8 cellular contexts compared by ENCODE assay signal in the genomic region with DNA sequence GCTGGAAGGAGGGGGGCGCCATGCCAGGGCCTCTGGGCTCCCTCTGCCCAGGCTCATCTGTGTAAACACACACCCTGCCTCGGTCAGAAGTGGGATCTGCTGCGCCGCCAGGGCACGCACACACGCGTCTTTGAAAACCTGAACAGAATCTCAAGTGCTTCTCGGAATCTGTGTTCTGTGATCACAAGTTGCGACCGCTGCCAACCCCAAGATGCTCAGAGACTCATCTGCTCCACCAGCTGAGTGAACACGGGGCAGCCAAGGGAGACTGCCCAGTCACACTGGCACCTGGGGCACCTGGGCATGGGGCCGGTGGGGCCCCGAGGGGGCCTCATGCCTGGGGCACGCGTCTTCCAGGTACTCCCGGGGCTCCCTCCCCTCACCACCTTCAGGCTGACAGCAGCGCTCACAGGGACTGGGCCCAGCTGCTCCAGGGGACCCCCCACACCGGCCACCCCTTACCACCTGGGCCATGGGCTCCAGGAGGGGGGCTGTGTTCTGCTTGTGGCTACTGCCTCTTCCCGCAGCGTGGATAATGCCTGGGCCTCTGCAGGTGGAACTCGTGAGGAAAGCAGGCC. TPM values are rescaled to one million over a fixed set of nuclear protein-coding genes. Genes with fewer than 3 reads are reported as not detected.
DNase-seq lines count a peak whose midpoint lies in the region; FAIRE-seq and TF ChIP-seq lines count a peak whose summit lies in the region.

No MANE protein-coding gene starts in this region.

- H3K27me3 ChIP-seq in adrenal gland, result no peaks in the 10 kb centered on the region
- H3K27me3 ChIP-seq in mesenchymal stem cell (ENCODE audit: control insufficient read depth in 1 of 2, insufficient read depth in 1 of 2, low read length in 2 of 2), result no peaks in the 10 kb centered on the region
- H3K27me3 ChIP-seq in tibial artery, result no peaks in the 10 kb centered on the region
- no peaks in the 10 kb centered on the region for H3K27me3 ChIP-seq in GM23248 (replicated peaks; ENCODE audit: insufficient read depth)

- H3K4me1 ChIP-seq in adrenal gland (replicated peaks in 1 of 2) (peaks cover 0 to 15% of the 10 kb centered on the region in 2 donors), mesenchymal stem cell (ENCODE audit: control insufficient read depth, insufficient read depth, low read depth, low read length) (no peaks in the 10 kb centered on the region), tibial artery (peaks cover 19 to 31% (median 24%) of the 10 kb centered on the region in 4 donors), GM23248 (ENCODE audit: insufficient read depth) (peaks cover 16% of the 10 kb centered on the region)

- H3K9ac ChIP-seq in mesenchymal stem cell (ENCODE audit: low read length) (peak overlapping the region; percentile 87), GM23248 (no peak overlapping the region)

- H2BK15ac ChIP-seq in mesenchymal stem cell (ENCODE audit: low read depth, poor library complexity, severe bottlenecking), result no peak overlapping the region

- no peak overlapping the region for H2AK5ac ChIP-seq in mesenchymal stem cell (ENCODE audit: low read length, severe bottlenecking)

- H4K91ac ChIP-seq in mesenchymal stem cell (ENCODE audit: low read length), result no peak overlapping the region

- H2BK12ac ChIP-seq in mesenchymal stem cell (ENCODE audit: low read length in 2 of 2), result no peak overlapping the region

- intact Hi-C loops in adrenal gland (cut with DNase I) (loop anchor here (2.0 to 5.0 kb wide), 2 partner anchors 136 to 137 kb away; no protein-coding TSS in a partner anchor), tibial artery (cut with DNase I; ENCODE audit: low total_unique reads) (loop anchor here (2.0 kb wide), 1 partner anchor 137 kb away; no protein-coding TSS in a partner anchor)

- in situ Hi-C loops in GM23248 (cut with MboI), result loop anchor here (25.0 kb wide), 1 partner anchor 746 kb away; a partner anchor contains a TSS

- H3K4me2 ChIP-seq in mesenchymal stem cell (ENCODE audit: low read length, poor library complexity, severe bottlenecking) (no peak overlapping the region), GM23248 (ENCODE audit: unreplicated experiment) (no peak overlapping the region)

- TF ChIP-seq CTCF in adrenal gland (IDR thresholded peaks at IDR 0.05) (peak in 1 of 6 experiments; percentile 35), tibial artery (IDR thresholded peaks at IDR 0.05) (no peak)

- no peak for TF ChIP-seq POLR2A in adrenal gland (IDR thresholded peaks at IDR 0.05)

- DNase-seq in activated T-cell treated with anti-CD3 and anti-CD28 coated beads, Interleukin-2, amount 50 U/mL, for 1 hour, result peak; percentile 23
- DNase-seq in activated T-cell treated with anti-CD3 and anti-CD28 coated beads for 4 hours (no peak), adrenal gland (no peak), mesenchymal stem cell (no peak), tibial artery (no peak), GM23248 (no peak), COLO668 (lab: John Stamatoyannopoulos, UW; ENCODE audit: unreplicated experiment) (no peak), urothelium cell line (ENCODE audit: low spot score) (no peak)

- no peak overlapping the region for H4K8ac ChIP-seq in mesenchymal stem cell (ENCODE audit: low read length)

- H2BK120ac ChIP-seq in mesenchymal stem cell (ENCODE audit: low read depth, low read length), result peak overlapping the region; percentile 13

- 79 to 85% (median 84%) methylated on average over 11 to 21 of the region's 21 CpGs; no CpG with 5 or more reads in 1 of the 4 donors for WGBS in adrenal gland, 4 donors
- 87% methylated on average over 21 of the region's 21 CpGs for WGBS in mesenchymal stem cell
- WGBS in GM23248 (ENCODE audit: low coverage in 1 of 2, low lambda C conversion rate in 2 of 2, missing lambda C conversion rate in 2 of 2), 2 experiments, result 79 to 82% methylated on average over 17 to 21 of the region's 21 CpGs

- no peak overlapping the region for H2AFZ ChIP-seq in mesenchymal stem cell (ENCODE audit: low read depth, low read length)
- H2AFZ ChIP-seq in GM23248, result no peak overlapping the region

- H3K18ac ChIP-seq in mesenchymal stem cell (ENCODE audit: low read depth in 1 of 2, low read length in 2 of 2), result no peak overlapping the region

- H3K9me3 ChIP-seq in adrenal gland (replicated peaks in 1 of 3) (no peaks in the 10 kb centered on the region), mesenchymal stem cell (ENCODE audit: control insufficient read depth, low read length) (no peaks in the 10 kb centered on the region), tibial artery (no peaks in the 10 kb centered on the region), GM23248 (ENCODE audit: low read depth) (no peaks in the 10 kb centered on the region)

- peaks cover 12% of the 10 kb centered on the region; the same call in 1 of the 2 replicates for H3F3A ChIP-seq in GM23248 (ENCODE audit: insufficient read depth)

- H3K9me2 ChIP-seq in GM23248 (ENCODE audit: insufficient read depth), result no peaks in the 10 kb centered on the region

- no peak for FAIRE-seq in urothelium cell line (lab: Jason Lieb, UNC)

- no peak overlapping the region for H3K23ac ChIP-seq in mesenchymal stem cell (ENCODE audit: low read length in 2 of 2)

- no peak overlapping the region for H3K14ac ChIP-seq in mesenchymal stem cell (ENCODE audit: low read length in 2 of 2)

- no peak overlapping the region for H2BK5ac ChIP-seq in mesenchymal stem cell (ENCODE audit: low read depth, low read length, poor library complexity, severe bottlenecking)

- peaks cover 0 to 27% of the 10 kb centered on the region in 2 donors for H3K36me3 ChIP-seq in adrenal gland (replicated peaks in 1 of 2)
- peaks cover 40 to 62% of the 10 kb centered on the region in 2 experiments for H3K36me3 ChIP-seq in mesenchymal stem cell (ENCODE audit: control insufficient read depth in 1 of 2, insufficient read depth in 2 of 2, low read depth in 1 of 2, low read length in 2 of 2)
- H3K36me3 ChIP-seq in tibial artery, result peaks cover 6 to 37% (median 24%) of the 10 kb centered on the region in 3 donors
- H3K36me3 ChIP-seq in GM23248 (ENCODE audit: low read depth), result no peaks in the 10 kb centered on the region

- H3K79me2 ChIP-seq in GM23248 (ENCODE audit: insufficient read depth), result no peaks in the 10 kb centered on the region

- peak overlapping the region in 3 of 5 donors; percentile 16 to 80 (median 73) for H3K27ac ChIP-seq in adrenal gland
- no peak overlapping the region for H3K27ac ChIP-seq in mesenchymal stem cell (ENCODE audit: low read length, poor library complexity, severe bottlenecking)
- H3K27ac ChIP-seq in tibial artery, result peak overlapping the region; percentile 82 to 86
- H3K27ac ChIP-seq in GM23248, result no peak overlapping the region

- H3K4ac ChIP-seq in mesenchymal stem cell (ENCODE audit: low read depth in 1 of 2, low read length in 2 of 2), result no peak overlapping the region

- H3K79me1 ChIP-seq in mesenchymal stem cell (replicated peaks; ENCODE audit: low read length, poor library complexity, severe bottlenecking), result peaks cover 36% of the 10 kb centered on the region

- H3K4me3 ChIP-seq in adrenal gland (no peak overlapping the region), mesenchymal stem cell (ENCODE audit: insufficient read depth in 1 of 2, low read depth in 1 of 2, low read length in 2 of 2) (no peak overlapping the region), tibial artery (no peak overlapping the region), GM23248 (no peak overlapping the region)

- H4K20me1 ChIP-seq in GM23248 (ENCODE audit: insufficient read depth), result no peaks in the 10 kb centered on the region

RNA-seq across cellular contexts. Expression of a gene that starts 59.0 kb away (rescaled TPM):
- 10 to 100 TPM in 7 of 8 donors, 1 to 10 TPM in 1; 3.4 to 52.3 (median 27.0) TPM for total RNA-seq in adrenal gland
- polyA plus RNA-seq in adrenal gland, result 10 to 100 TPM in 1 of 3 donors, 1 to 10 TPM in 2; 7.0 to 29.3 (median 9.6) TPM
- 39.9 TPM for polyA plus RNA-seq in mesenchymal stem cell (2013, experiment 1 of 2)
- 38.0 TPM for polyA plus RNA-seq in mesenchymal stem cell (2013, experiment 2 of 2)
- 3.3 and 11.3 TPM in 2 replicates for total RNA-seq in GM23248 (2014; rRNA removed; shearing (Covaris generic))
- polyA plus RNA-seq in GM23248 (2016; fragmentation: Nextera tagmentation; extraction: Ambion mirVana), result 7.8 and 10.8 TPM in 2 replicates

Comparison
In these comparisons a context has a peak if more than half of its experiments do, and no peak if none do; other contexts are left out.
1. H3K27ac ChIP-seq: peak in adrenal gland (3 of 5) and tibial artery (2 of 2); none in mesenchymal stem cell (single experiment) and GM23248 (single experiment).